In the genomic region with DNA sequence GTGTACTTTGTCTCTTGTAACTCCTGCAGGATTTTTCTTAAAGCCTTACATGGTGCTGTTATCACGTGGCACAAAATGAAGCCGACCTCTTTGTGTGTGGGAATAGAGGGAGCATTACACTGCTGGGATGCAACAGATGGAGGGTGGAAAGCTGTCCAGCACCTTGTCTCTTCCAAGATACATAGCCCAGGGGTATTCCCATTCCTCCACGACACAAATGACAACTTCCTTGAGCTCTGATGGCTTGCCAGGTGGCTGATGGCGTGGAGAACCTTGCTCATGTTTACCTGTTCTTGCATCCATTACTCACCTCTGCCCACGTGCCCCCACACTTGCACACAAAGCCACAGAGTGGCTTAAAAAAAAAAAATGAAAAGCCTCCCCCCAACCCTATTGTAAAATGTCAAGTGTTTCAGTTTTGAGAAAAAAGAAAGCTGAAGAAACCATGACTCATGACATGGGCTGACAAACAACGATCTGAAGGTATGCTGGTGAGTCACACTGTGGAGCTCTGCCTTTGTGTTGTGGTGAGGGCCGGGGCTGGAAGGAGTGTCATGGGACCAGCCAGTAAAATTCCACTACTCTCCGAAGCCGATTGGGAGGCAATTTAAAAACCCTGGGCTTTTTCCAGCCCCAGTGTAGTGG, we compare ENCODE assay signal across 1 cellular context.
TF ChIP-seq lines count a peak whose summit lies in the region.

No MANE protein-coding gene starts in this region.

TF ChIP-seq in HCT116, 20 proteins besides CTCF, POLR2A, EP300 and RAD21 (continued from another document):
- TF ChIP-seq, protein P1, sequence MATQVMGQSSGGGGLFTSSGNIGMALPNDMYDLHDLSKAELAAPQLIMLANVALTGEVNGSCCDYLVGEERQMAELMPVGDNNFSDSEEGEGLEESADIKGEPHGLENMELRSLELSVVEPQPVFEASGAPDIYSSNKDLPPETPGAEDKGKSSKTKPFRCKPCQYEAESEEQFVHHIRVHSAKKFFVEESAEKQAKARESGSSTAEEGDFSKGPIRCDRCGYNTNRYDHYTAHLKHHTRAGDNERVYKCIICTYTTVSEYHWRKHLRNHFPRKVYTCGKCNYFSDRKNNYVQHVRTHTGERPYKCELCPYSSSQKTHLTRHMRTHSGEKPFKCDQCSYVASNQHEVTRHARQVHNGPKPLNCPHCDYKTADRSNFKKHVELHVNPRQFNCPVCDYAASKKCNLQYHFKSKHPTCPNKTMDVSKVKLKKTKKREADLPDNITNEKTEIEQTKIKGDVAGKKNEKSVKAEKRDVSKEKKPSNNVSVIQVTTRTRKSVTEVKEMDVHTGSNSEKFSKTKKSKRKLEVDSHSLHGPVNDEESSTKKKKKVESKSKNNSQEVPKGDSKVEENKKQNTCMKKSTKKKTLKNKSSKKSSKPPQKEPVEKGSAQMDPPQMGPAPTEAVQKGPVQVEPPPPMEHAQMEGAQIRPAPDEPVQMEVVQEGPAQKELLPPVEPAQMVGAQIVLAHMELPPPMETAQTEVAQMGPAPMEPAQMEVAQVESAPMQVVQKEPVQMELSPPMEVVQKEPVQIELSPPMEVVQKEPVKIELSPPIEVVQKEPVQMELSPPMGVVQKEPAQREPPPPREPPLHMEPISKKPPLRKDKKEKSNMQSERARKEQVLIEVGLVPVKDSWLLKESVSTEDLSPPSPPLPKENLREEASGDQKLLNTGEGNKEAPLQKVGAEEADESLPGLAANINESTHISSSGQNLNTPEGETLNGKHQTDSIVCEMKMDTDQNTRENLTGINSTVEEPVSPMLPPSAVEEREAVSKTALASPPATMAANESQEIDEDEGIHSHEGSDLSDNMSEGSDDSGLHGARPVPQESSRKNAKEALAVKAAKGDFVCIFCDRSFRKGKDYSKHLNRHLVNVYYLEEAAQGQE (IDR thresholded peaks at IDR 0.05; ENCODE audit: low read depth), result peak; percentile 22; the same call in 1 of the 2 replicates
- TF ChIP-seq EZH2 (IDR thresholded peaks at IDR 0.05) (no peak), EZH2phosphoT487 (IDR thresholded peaks at IDR 0.05; ENCODE audit: borderline replicate concordance) (no peak), YY1 (IDR thresholded peaks at IDR 0.05; ENCODE audit: extremely low read depth, insufficient replicate concordance, low read depth, low read length) (peak; percentile 10), EGR1 (IDR thresholded peaks at IDR 0.05; ENCODE audit: low read depth) (no peak), SIN3A (IDR thresholded peaks at IDR 0.05; ENCODE audit: low read depth) (0 out of 2 replicates have a peak, but pooled peaks have one; percentile 53), SRF (IDR thresholded peaks at IDR 0.05; ENCODE audit: low read depth) (peak; percentile 47; the same call in 1 of the 2 replicates), ELF1 (IDR thresholded peaks at IDR 0.05; ENCODE audit: borderline replicate concordance, low read depth) (no peak), POLR2AphosphoS5 (IDR thresholded peaks at IDR 0.05; ENCODE audit: low read depth, low read length) (peak; percentile 32; the same call in 1 of the 2 replicates), JUND (IDR thresholded peaks at IDR 0.05) (peak; percentile 86), CBX3 (IDR thresholded peaks at IDR 0.05; ENCODE audit: low read depth) (no peak)
TF ChIP-seq in HCT116: peak in this region for 10.
